In the genomic region with DNA sequence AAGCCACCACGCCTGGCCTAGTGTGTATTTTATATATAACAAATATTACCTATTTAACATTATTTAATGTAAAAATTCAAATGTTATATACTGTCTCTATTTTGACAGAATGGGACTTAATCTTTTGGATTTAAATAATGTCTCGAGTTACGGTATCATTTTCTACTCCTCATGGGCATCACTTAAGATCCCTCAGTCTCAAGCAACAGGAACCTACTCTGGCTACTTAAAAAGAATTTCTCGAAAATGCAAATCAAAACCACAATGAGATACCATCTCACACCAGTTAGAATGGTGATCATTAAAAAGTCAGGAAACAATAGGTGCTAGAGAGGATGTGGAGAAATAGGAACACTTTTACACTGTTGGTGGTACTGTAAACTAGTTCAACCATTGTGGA, we compare ENCODE assay signal across 2 cellular contexts. TPM values are rescaled to one million over a fixed set of nuclear protein-coding genes. Genes with fewer than 3 reads are reported as not detected.
"Had no signal": no experiment of that assay in that cellular context is flagged by ENCODE, and none has a peak within 500 bp of the region (broad histone marks: within the 10 kb centered on the region; RNA-seq: fewer than 3 reads in every experiment).

No MANE protein-coding gene starts in this region.

RNA-seq across cellular contexts. Expression of gene KPNA7, which starts 44.2 kb away (rescaled TPM):
- total RNA-seq: G401, GM12878 had no signal
